In genomic region chr1:232951605-232952004, GRCh38 we compare ENCODE assay signal across 8 cellular contexts. TPM values are rescaled to one million over a fixed set of nuclear protein-coding genes. Genes with fewer than 3 reads are reported as not detected.
A peak's percentile ranks its signal among the peaks of the same experiment; 100 is the strongest.
DNase-seq lines count a peak whose midpoint lies in the region; ATAC-seq and TF ChIP-seq lines count a peak whose summit lies in the region.

No MANE protein-coding gene starts in this region.

- POLR2A ChIA-PET in naive thymus-derived CD8-positive, alpha-beta T cell (lab: Charles Lee) = interaction anchor here (1.0 kb wide), 1 partner anchor 145 kb away, joined by 3 read pairs; no protein-coding TSS in a partner anchor
- POLR2A ChIA-PET in GM10248 (lab: Yijun Ruan, JAX) = no interaction called here

- CTCF ChIA-PET in GM10248 (lab: Yijun Ruan, JAX) = interaction anchor here (1.2 to 7.0 kb wide), 4 partner anchors 10 to 267 kb away, joined by 3 to 74 read pairs (median 4); no protein-coding TSS in a partner anchor

- no peak overlapping the region for H3K9ac ChIP-seq in KMS-11
- peak overlapping the region in 1 of 2 donors; percentile 92 for H3K9ac ChIP-seq in colonic mucosa (ENCODE audit: low read depth in 2 of 2, low read length in 2 of 2)

- H3K4me1 ChIP-seq in BE2C (peaks cover 7% of the 10 kb centered on the region), KMS-11 (ENCODE audit: low read depth, poor library complexity, severe bottlenecking) (peaks cover 21% of the 10 kb centered on the region), colonic mucosa (no peaks in the 10 kb centered on the region)

- H4K20me1 ChIP-seq in KMS-11 (ENCODE audit: insufficient read depth) = no peaks in the 10 kb centered on the region

- intact Hi-C loops in colonic mucosa (cut with DNase I) = loop anchor here (10.0 kb wide), 1 partner anchor 197 kb away; no protein-coding TSS in a partner anchor

- H3K36me3 ChIP-seq in BE2C = peaks cover 5% of the 10 kb centered on the region
- 0 out of 2 replicates have a peak, but pooled peaks cover 3% of the 10 kb centered on the region for H3K36me3 ChIP-seq in KMS-11 (ENCODE audit: insufficient read depth)
- H3K36me3 ChIP-seq in colonic mucosa = no peaks in the 10 kb centered on the region

- DNase-seq in BE2C = no peak
- DNase-seq in colonic mucosa = no peak
- no peak for DNase-seq in naive thymus-derived CD8-positive, alpha-beta T cell
- no peak for DNase-seq in D341Med (ENCODE audit: low spot score)
- DNase-seq in GM10248 (ENCODE audit: extremely low spot score) = no peak
- DNase-seq in NCI-H187 (lab: John Stamatoyannopoulos, UW) = no peak
- DNase-seq in DMS79 (lab: John Stamatoyannopoulos, UW) = no peak

- H3K79me2 ChIP-seq in KMS-11 (ENCODE audit: insufficient read depth, low read depth) = 0 out of 2 replicates have a peak, but pooled peaks cover 7% of the 10 kb centered on the region

- no peaks in the 10 kb centered on the region for H3K9me3 Mint-ChIP-seq in naive thymus-derived CD8-positive, alpha-beta T cell

- H3K4me1 Mint-ChIP-seq in naive thymus-derived CD8-positive, alpha-beta T cell = peaks cover 28 to 50% (median 43%) of the 10 kb centered on the region in 4 donors

- ATAC-seq in naive thymus-derived CD8-positive, alpha-beta T cell = no peak

- H3K9me3 ChIP-seq in BE2C (no peaks in the 10 kb centered on the region), colonic mucosa (no peaks in the 10 kb centered on the region)

- TF ChIP-seq CTCF in BE2C (IDR thresholded peaks at IDR 0.05; ENCODE audit: low read depth, low read length) (no peak), KMS-11 (conservative IDR thresholded peaks at IDR 0.05; ENCODE audit: low read depth, low read length) (no peak), colonic mucosa (IDR thresholded peaks at IDR 0.05) (no peak), GM10248 (IDR thresholded peaks at IDR 0.05; ENCODE audit: control extremely low read depth, extremely low read depth, low read depth, missing control alignments) (no peak)

- no peak overlapping the region for H2AFZ ChIP-seq in KMS-11 (ENCODE audit: low read depth)

- H3K4me3 ChIP-seq in BE2C (ENCODE audit: low read depth, low read length) (peak overlapping the region; percentile 84), KMS-11 (IDR thresholded peaks at IDR 0.05; ENCODE audit: insufficient read depth, low read depth, low read length) (no peak overlapping the region), colonic mucosa (peak overlapping the region; percentile 85)

- peaks cover 5 to 19% (median 15%) of the 10 kb centered on the region in 3 donors for H3K36me3 Mint-ChIP-seq in naive thymus-derived CD8-positive, alpha-beta T cell

- H3K27me3 Mint-ChIP-seq in naive thymus-derived CD8-positive, alpha-beta T cell = no peaks in the 10 kb centered on the region

- no peaks in the 10 kb centered on the region for H3K27me3 ChIP-seq in BE2C
- no peaks in the 10 kb centered on the region for H3K27me3 ChIP-seq in KMS-11 (ENCODE audit: insufficient read depth, low read depth)
- no peaks in the 10 kb centered on the region for H3K27me3 ChIP-seq in colonic mucosa

- H3K27ac Mint-ChIP-seq in naive thymus-derived CD8-positive, alpha-beta T cell = peak overlapping the region in 6 of 10 donors; percentile 72 to 97 (median 95)

- peak overlapping the region; percentile 97 for H3K4me2 ChIP-seq in KMS-11

- H3K27ac ChIP-seq in KMS-11 (no peak overlapping the region), colonic mucosa (no peak overlapping the region)

- H3K4me3 Mint-ChIP-seq in naive thymus-derived CD8-positive, alpha-beta T cell = peak overlapping the region; percentile 92 to 99 (median 97)

RNA-seq across cellular contexts. Expression of gene NTPCR, which starts 1.2 kb away (rescaled TPM):
- 129 TPM for polyA plus RNA-seq in BE2C (2012; ENCODE audit: insufficient read depth, insufficient read length, low read depth)
- 10 to 100 TPM; 57.0 to 64.8 TPM for total RNA-seq in colonic mucosa
- 10 to 100 TPM; 15.1 to 16.6 TPM for total RNA-seq in naive thymus-derived CD8-positive, alpha-beta T cell
- polyA plus RNA-seq in naive thymus-derived CD8-positive, alpha-beta T cell = 10 to 100 TPM; 29.5 to 91.1 (median 37.6) TPM
